Comparison of ENCODE assay signal across 10 cellular contexts in genomic region chr15:59885832-59886231, GRCh38.
DNase-seq lines count a peak whose midpoint lies in the region; ATAC-seq and TF ChIP-seq lines count a peak whose summit lies in the region.
"Had no signal": no experiment of that assay in that cellular context is flagged by ENCODE, and none has a peak within 500 bp of the region (broad histone marks: within the 10 kb centered on the region; RNA-seq: fewer than 3 reads in every experiment).

No MANE protein-coding gene starts in this region.

- no peaks in the 10 kb centered on the region for H3K4me1 ChIP-seq in BE2C

- H3K36me3 ChIP-seq in BE2C: no peaks in the 10 kb centered on the region

- no peak overlapping the region for H3K4me3 ChIP-seq in BE2C (ENCODE audit: low read depth, low read length)
- no peak overlapping the region for H3K4me3 ChIP-seq in NB4 (ENCODE audit: low read depth, low read length)
- H3K4me3 ChIP-seq in fibroblast of the aortic adventitia (ENCODE audit: low read depth, low read length): no peak overlapping the region

- DNase-seq in BE2C (peak; percentile 12), NB4 (ENCODE audit: low read depth) (peak; percentile 2), NCI-H69 (lab: John Stamatoyannopoulos, UW) (peak; percentile 100), fibroblast of the aortic adventitia (ENCODE audit: low read depth) (peak; percentile 6), OCI-M1 (lab: John Stamatoyannopoulos, UW) (no peak), RPMI8226 (no peak)
- DNase-seq in NK-92 treated with Interleukin-12 subunit alpha and Interleukin-12 subunit beta, amount 100 ng/mL, for 24 hours (lab: John Stamatoyannopoulos, UW): no peak
- DNase-seq: H7; stimulated activated CD4-positive, alpha-beta T cell treated with anti-CD3 and anti-CD28 coated beads, Interleukin-15, amount 100 ng/mL, for 24 hours had no signal

- H3K9me3 ChIP-seq in BE2C: no peaks in the 10 kb centered on the region

- TF ChIP-seq CTCF in BE2C (IDR thresholded peaks at IDR 0.05; ENCODE audit: low read depth, low read length) (no peak), NB4 (IDR thresholded peaks at IDR 0.05; ENCODE audit: low read depth, low read length) (no peak), fibroblast of the aortic adventitia (IDR thresholded peaks at IDR 0.05; ENCODE audit: insufficient read depth, low read length) (no peak)

- no peak for ATAC-seq in GM18517 (IDR thresholded peaks at IDR 0.05; ENCODE audit: unreplicated experiment)

- TF ChIP-seq POLR2A in NB4 (IDR thresholded peaks at IDR 0.05; ENCODE audit: extremely low read depth, insufficient read length): no peak

- no peaks in the 10 kb centered on the region; the same call in 1 of the 2 replicates for H3K27me3 ChIP-seq in BE2C

Comparison
In these comparisons a context has a peak if more than half of its experiments do, and no peak if none do; other contexts are left out.
1. DNase-seq: peak in BE2C (single experiment), NB4 (single experiment), NCI-H69 (single experiment) and fibroblast of the aortic adventitia (single experiment); none in NK-92 treated with Interleukin-12 subunit alpha and Interleukin-12 subunit beta, amount 100 ng/mL, for 24 hours (single experiment), OCI-M1 (single experiment) and RPMI8226 (single experiment).